ENCODE assay signal across 1 cellular context in genomic region chr17:68035523-68036303, GRCh38.
TF ChIP-seq lines count a peak whose summit lies in the region.

Gene KPNA2, plus strand, starts transcription at chr17:68035735. Its CDS starts 1,398 bp downstream, at chr17:68037133.

TF ChIP-seq in K562, 482 proteins besides CTCF, POLR2A, EP300 and RAD21 (continued from another document and continues in another):
- TF ChIP-seq PRPF4 (IDR thresholded peaks at IDR 0.05; ENCODE audit: insufficient read depth, low read depth, low read length, poor library complexity, severe bottlenecking) (peak; percentile 96), STAG1 (CRISPR knock-in tag; IDR thresholded peaks at IDR 0.05; ENCODE audit: borderline replicate concordance) (no peak), PRMT5 (CRISPR knock-in tag; IDR thresholded peaks at IDR 0.05) (peak; percentile 71), SMARCE1 (IDR thresholded peaks at IDR 0.05) (0 out of 2 replicates have a peak, but pooled peaks have one; percentile 29), NR2C2 (CRISPR knock-in tag; IDR thresholded peaks at IDR 0.05) (no peak; the same call in 1 of the 2 replicates), NR2C2 (tag; IDR thresholded peaks at IDR 0.05) (peak; percentile 40; the same call in 1 of the 2 replicates), KDM5B (IDR thresholded peaks at IDR 0.05; ENCODE audit: insufficient replicate concordance, low read depth, low read length) (peak; percentile 88), GTF2A2 (tag; IDR thresholded peaks at IDR 0.05) (no peak), PURB (CRISPR knock-in tag; IDR thresholded peaks at IDR 0.05; ENCODE audit: low read depth) (no peak), HEY1 (CRISPR knock-in tag; IDR thresholded peaks at IDR 0.05; ENCODE audit: borderline replicate concordance) (no peak), BMI1 (IDR thresholded peaks at IDR 0.05; ENCODE audit: low read length) (no peak), PTRF (tag; IDR thresholded peaks at IDR 0.05) (no peak), RBBP5 (IDR thresholded peaks at IDR 0.05; ENCODE audit: borderline replicate concordance, insufficient read depth, low read length, poor library complexity, severe bottlenecking) (peak; percentile 91), ZNF232 (CRISPR knock-in tag; IDR thresholded peaks at IDR 0.05) (peak; percentile 80; the same call in 1 of the 2 replicates), ETS1 (conservative IDR thresholded peaks at IDR 0.05; ENCODE audit: control insufficient read depth, low read depth, low read length) (0 out of 2 replicates have a peak, but pooled peaks have one; percentile 34), ZBTB17 (CRISPR knock-in tag; IDR thresholded peaks at IDR 0.05) (peak; percentile 69; the same call in 1 of the 2 replicates), NR2C1 (IDR thresholded peaks at IDR 0.05) (no peak), NR2C1 (tag; IDR thresholded peaks at IDR 0.05) (no peak), HNRNPL (IDR thresholded peaks at IDR 0.05; ENCODE audit: low read depth, low read length) (peak; percentile 84; the same call in 1 of the 2 replicates), ZNF518B (CRISPR knock-in tag; IDR thresholded peaks at IDR 0.05) (no peak), HLTF (IDR thresholded peaks at IDR 0.05) (no peak), DDX20 (tag; IDR thresholded peaks at IDR 0.05; ENCODE audit: low read depth) (no peak), SRF (CRISPR knock-in tag; IDR thresholded peaks at IDR 0.05) (no peak), NCOA1 (IDR thresholded peaks at IDR 0.05; ENCODE audit: low read depth) (no peak; the same call in 1 of the 2 replicates), HBP1 (CRISPR knock-in tag; IDR thresholded peaks at IDR 0.05) (peak; percentile 52; the same call in 1 of the 2 replicates), ZMIZ1 (IDR thresholded peaks at IDR 0.05; ENCODE audit: low read depth in 2 of 2, low read length in 2 of 2) (peak in 1 of 2 experiments; percentile 50; a peak in 1 of 4 replicates), KAT7 (CRISPR knock-in tag; IDR thresholded peaks at IDR 0.05; ENCODE audit: borderline replicate concordance) (peak; percentile 98), TEAD4 (IDR thresholded peaks at IDR 0.05; ENCODE audit: low read length) (no peak), TEAD4 (CRISPR knock-in tag; IDR thresholded peaks at IDR 0.05; ENCODE audit: borderline replicate concordance) (no peak), IRF1 (CRISPR knock-in tag; IDR thresholded peaks at IDR 0.05; ENCODE audit: borderline replicate concordance) (no peak), SMC3 (conservative IDR thresholded peaks at IDR 0.05; ENCODE audit: insufficient read depth, low read depth, low read length) (no peak), GABPB1 (CRISPR knock-in tag; IDR thresholded peaks at IDR 0.05) (peak; percentile 72), FOS (IDR thresholded peaks at IDR 0.05; ENCODE audit: extremely low read depth, insufficient read length) (peak; percentile 83), NBN (IDR thresholded peaks at IDR 0.05; ENCODE audit: low read depth) (peak; percentile 58; the same call in 1 of the 2 replicates), ZBTB40 (IDR thresholded peaks at IDR 0.05) (no peak), ZBTB40 (CRISPR knock-in tag; IDR thresholded peaks at IDR 0.05) (no peak; the same call in 1 of the 2 replicates), SMAD4 (CRISPR knock-in tag; conservative IDR thresholded peaks at IDR 0.05) (0 out of 2 replicates have a peak, but pooled peaks have one; percentile 23), E2F4 (CRISPR knock-in tag; IDR thresholded peaks at IDR 0.05; ENCODE audit: low read depth) (peak; percentile 92), PHB2 (IDR thresholded peaks at IDR 0.05; ENCODE audit: low read depth) (no peak), TRIM28 (IDR thresholded peaks at IDR 0.05) (no peak), FOXK1 (CRISPR knock-in tag; IDR thresholded peaks at IDR 0.05; ENCODE audit: borderline replicate concordance) (no peak), PHTF2 (CRISPR knock-in tag; IDR thresholded peaks at IDR 0.05) (no peak), BCL6 (CRISPR knock-in tag; IDR thresholded peaks at IDR 0.05) (no peak), RB1 (IDR thresholded peaks at IDR 0.05; ENCODE audit: low read depth) (peak; percentile 61), ZNF699 (CRISPR knock-in tag; IDR thresholded peaks at IDR 0.05; ENCODE audit: insufficient replicate concordance) (no peak), RBM17 (IDR thresholded peaks at IDR 0.05; ENCODE audit: borderline replicate concordance, low read depth, low read length) (no peak)
